10 cellular contexts compared by ENCODE assay signal in the genomic region with DNA sequence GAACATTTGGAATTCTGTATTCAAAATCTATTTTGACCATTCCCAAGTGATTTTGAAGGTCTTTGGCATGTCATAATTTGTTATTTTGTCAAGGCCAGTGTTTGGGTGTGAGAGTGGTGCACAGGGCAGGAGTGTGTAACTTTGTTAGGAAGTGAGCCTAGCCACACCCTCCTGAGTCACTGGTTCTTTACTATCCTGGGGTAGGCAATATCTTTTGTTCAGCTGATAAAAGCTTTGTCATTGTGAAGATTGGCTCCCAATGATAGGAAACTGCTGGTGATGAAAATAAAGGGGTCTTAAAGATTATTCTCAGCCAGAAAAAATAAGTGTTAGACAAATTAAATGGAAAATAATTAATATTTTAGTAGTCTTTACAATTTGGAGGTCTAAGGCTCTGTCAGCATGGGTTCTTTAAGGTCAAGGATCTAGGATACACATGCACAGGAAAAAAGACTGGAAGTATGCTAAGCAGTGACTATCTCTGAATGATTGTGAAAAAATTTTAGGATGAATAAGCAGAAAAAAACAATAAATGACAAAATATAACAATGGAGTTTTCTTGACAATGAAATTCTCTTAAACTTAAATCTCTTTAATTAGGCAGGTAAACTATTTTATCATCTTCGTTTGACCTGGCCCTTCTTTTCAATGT. TPM values are rescaled to one million over a fixed set of nuclear protein-coding genes. Genes with fewer than 3 reads are reported as not detected.
DNase-seq lines count a peak whose midpoint lies in the region; ATAC-seq, FAIRE-seq and TF ChIP-seq lines count a peak whose summit lies in the region.
"Had no signal": no experiment of that assay in that cellular context is flagged by ENCODE, and none has a peak within 500 bp of the region (broad histone marks: within the 10 kb centered on the region; RNA-seq: fewer than 3 reads in every experiment).

No MANE protein-coding gene starts in this region.

- H3K4me3 ChIP-seq in RWPE2 (ENCODE audit: severe bottlenecking) (no peak overlapping the region), small intestine (ENCODE audit: low read depth in 1 of 2, low read length in 2 of 2) (no peak overlapping the region)

- no peak for DNase-seq in activated T-cell treated with anti-CD3 and anti-CD28 coated beads, Interleukin-2, amount 50 U/mL, for 72 hours
- DNase-seq in activated T-cell treated with anti-CD3 and anti-CD28 coated beads for 4 hours, result no peak
- no peak for DNase-seq in RWPE2 (ENCODE audit: low spot score)
- DNase-seq in small intestine, result peak; percentile 64
- no peak for DNase-seq in T1000 (lab: John Stamatoyannopoulos, UW)
- DNase-seq in activated naive CD4-positive, alpha-beta T cell (lab: John Stamatoyannopoulos, UW), result no peak
- DNase-seq in activated CD8-positive, alpha-beta memory T cell treated with anti-CD3 and anti-CD28 coated beads for 24 hours, result no peak
- DNase-seq: T-helper 9 cell had no signal

- no peak for ATAC-seq in activated T-cell treated with anti-CD3 and anti-CD28 coated beads, Interleukin-2, amount 50 U/mL, for 72 hours (replicated peaks in 1 of 2)
- ATAC-seq in RWPE2 (ENCODE audit: low read depth), result peak; percentile 53
- ATAC-seq in esophagus mucosa, result peak; percentile 40

- H3K9me3 ChIP-seq in RWPE2 (ENCODE audit: severe bottlenecking), result no peaks in the 10 kb centered on the region
- no peaks in the 10 kb centered on the region for H3K9me3 ChIP-seq in small intestine (ENCODE audit: control insufficient read depth, low read depth)

- H3K9me3 Mint-ChIP-seq in activated T-cell treated with anti-CD3 and anti-CD28 coated beads, Interleukin-2, amount 50 U/mL, for 72 hours, result no peaks in the 10 kb centered on the region
- H3K9me3 Mint-ChIP-seq: memory B cell had no signal

- FAIRE-seq in small intestine (lab: Jason Lieb, UNC), result no peak

- peaks cover 0 to 8% of the 10 kb centered on the region in 2 donors for H3K36me3 Mint-ChIP-seq in activated T-cell treated with anti-CD3 and anti-CD28 coated beads, Interleukin-2, amount 50 U/mL, for 72 hours (ENCODE audit: insufficient read depth in 2 of 2)

- H3K27ac Mint-ChIP-seq in activated T-cell treated with anti-CD3 and anti-CD28 coated beads, Interleukin-2, amount 50 U/mL, for 72 hours, result peak overlapping the region; percentile 24
- H3K27ac Mint-ChIP-seq: memory B cell had no signal

- H3K4me3 Mint-ChIP-seq in activated T-cell treated with anti-CD3 and anti-CD28 coated beads, Interleukin-2, amount 50 U/mL, for 72 hours, result no peak overlapping the region
- H3K4me3 Mint-ChIP-seq: memory B cell had no signal

- H3K36me3 ChIP-seq in RWPE2 (ENCODE audit: low read depth), result peaks cover 56% of the 10 kb centered on the region
- H3K36me3 ChIP-seq in small intestine (ENCODE audit: control insufficient read depth in 2 of 2, insufficient read depth in 2 of 2, low read length in 2 of 2), result peaks cover 4 to 14% of the 10 kb centered on the region in 2 donors

- H3K4me1 ChIP-seq in RWPE2 (ENCODE audit: insufficient read depth, poor library complexity, severe bottlenecking) (peaks cover 24% of the 10 kb centered on the region), small intestine (ENCODE audit: control insufficient read depth in 2 of 2, insufficient read depth in 1 of 2, low read depth in 1 of 2, low read length in 1 of 2) (peaks cover 2 to 7% of the 10 kb centered on the region in 2 donors)

- WGBS in small intestine, 3 donors, result 44 to 67% (median 50%) methylated on average over 1 of the region's 1 CpG

- H3K27ac ChIP-seq in RWPE2 (ENCODE audit: poor library complexity, severe bottlenecking) (peak overlapping the region; percentile 40), small intestine (ENCODE audit: low read depth in 1 of 2, low read length in 1 of 2) (peak overlapping the region in 1 of 2 donors; percentile 12)

- H3K27me3 ChIP-seq in RWPE2 (ENCODE audit: insufficient read depth, poor library complexity, severe bottlenecking) (no peaks in the 10 kb centered on the region), small intestine (ENCODE audit: control insufficient read depth in 2 of 2, insufficient read depth in 2 of 2, low read length in 2 of 2) (no peaks in the 10 kb centered on the region)

- no peaks in the 10 kb centered on the region for H3K27me3 Mint-ChIP-seq in activated T-cell treated with anti-CD3 and anti-CD28 coated beads, Interleukin-2, amount 50 U/mL, for 72 hours (ENCODE audit: low read depth)
- H3K27me3 Mint-ChIP-seq: memory B cell had no signal

- no peak for TF ChIP-seq CTCF in RWPE2 (IDR thresholded peaks at IDR 0.05; ENCODE audit: poor library complexity, severe bottlenecking)

- H3K4me1 Mint-ChIP-seq in activated T-cell treated with anti-CD3 and anti-CD28 coated beads, Interleukin-2, amount 50 U/mL, for 72 hours (ENCODE audit: low read depth), result peaks cover 42% of the 10 kb centered on the region

RNA-seq across cellular contexts. Expression of gene UBN1, which starts 5.1 kb away (rescaled TPM):
- 10 to 100 TPM; 32.0 to 36.0 TPM for total RNA-seq in activated T-cell treated with anti-CD3 and anti-CD28 coated beads, Interleukin-2, amount 50 U/mL, for 72 hours
- 12.0 TPM for total RNA-seq in esophagus mucosa
- 10 to 100 TPM; 12.3 to 19.8 (median 13.8) TPM for polyA plus RNA-seq in small intestine

RNA-seq across cellular contexts. Expression of gene GLYR1, which starts 5.3 kb away (rescaled TPM):
- 10 to 100 TPM; 54.9 to 63.6 TPM for total RNA-seq in activated T-cell treated with anti-CD3 and anti-CD28 coated beads, Interleukin-2, amount 50 U/mL, for 72 hours
- total RNA-seq in esophagus mucosa, result 49.9 TPM
- polyA plus RNA-seq in small intestine, result 10 to 100 TPM; 43.0 to 66.9 (median 60.2) TPM

RNA-seq across cellular contexts. Expression of gene ROGDI, which starts 49.9 kb away (rescaled TPM):
- total RNA-seq in activated T-cell treated with anti-CD3 and anti-CD28 coated beads, Interleukin-2, amount 50 U/mL, for 72 hours, result 1 to 10 TPM; 3.7 to 7.4 TPM
- total RNA-seq in esophagus mucosa, result 21.3 TPM
- polyA plus RNA-seq in small intestine, result 10 to 100 TPM; 28.6 to 84.1 (median 31.0) TPM

RNA-seq across cellular contexts. Expression of gene SMIM22, which starts 57.2 kb away (rescaled TPM):
- total RNA-seq in activated T-cell treated with anti-CD3 and anti-CD28 coated beads, Interleukin-2, amount 50 U/mL, for 72 hours, result not detected
- 12.9 TPM for total RNA-seq in esophagus mucosa
- polyA plus RNA-seq in small intestine, result 1,000 to 10,000 TPM in 1 of 3 donors, 100 to 1,000 TPM in 2; 603 to 1,710 (median 839) TPM

Comparison
In these comparisons a context has a peak if more than half of its experiments do, and no peak if none do; other contexts are left out.
1. ATAC-seq: peak in RWPE2 (single experiment) and esophagus mucosa (single experiment); none in activated T-cell treated with anti-CD3 and anti-CD28 coated beads, Interleukin-2, amount 50 U/mL, for 72 hours (0 of 2).